In the genomic region with DNA sequence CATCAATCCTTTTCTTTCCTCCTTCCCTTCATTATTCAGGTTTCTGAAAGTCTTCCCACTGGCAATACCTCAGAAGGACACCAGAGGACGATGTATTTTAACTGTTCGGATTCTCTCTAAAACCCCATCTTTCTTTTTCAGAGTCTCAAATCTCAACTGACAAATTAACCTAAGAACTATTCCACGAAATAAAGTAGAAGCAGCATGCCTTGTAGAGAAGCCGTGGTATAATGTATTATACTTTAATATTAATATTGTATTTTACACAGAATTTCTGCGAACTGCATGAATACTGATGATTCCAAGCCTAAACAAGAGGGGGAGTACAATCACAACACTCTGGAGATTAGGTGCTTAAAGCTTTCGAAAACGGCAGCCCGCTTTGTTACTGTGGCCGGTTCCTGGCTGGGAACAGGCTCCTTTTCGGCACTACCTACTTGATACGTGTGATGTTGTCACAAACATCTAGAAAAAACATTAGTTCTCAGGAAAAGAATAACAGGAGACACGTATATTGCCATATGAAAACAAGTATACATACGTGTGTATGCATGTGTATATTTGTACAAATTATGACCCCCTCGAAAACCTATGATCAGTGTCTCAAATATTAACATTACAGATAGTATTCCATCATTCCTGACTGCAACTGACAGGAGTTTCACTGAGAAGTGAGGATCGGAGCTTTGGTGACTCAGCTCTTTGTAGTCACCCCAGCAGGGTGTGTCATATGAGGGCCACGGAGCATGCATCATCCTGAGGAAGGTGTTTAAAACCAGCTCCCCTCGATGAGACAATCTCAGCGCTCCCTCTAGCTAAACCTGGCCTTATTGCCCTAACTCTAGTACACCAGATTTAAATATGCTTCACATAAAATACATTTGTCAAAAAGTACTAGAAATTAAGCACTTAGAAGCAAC, we compare ENCODE assay signal across 8 cellular contexts.
DNase-seq lines count a peak whose midpoint lies in the region; ATAC-seq and TF ChIP-seq lines count a peak whose summit lies in the region.

No MANE protein-coding gene starts in this region.

- no peaks in the 10 kb centered on the region for H3K79me1 ChIP-seq in IMR-90 (ENCODE audit: low read depth in 1 of 2, low read length in 2 of 2)

- peak overlapping the region; percentile 73 for H2AFZ ChIP-seq in IMR-90 (replicated peaks; ENCODE audit: low read length, poor library complexity)

- POLR2A ChIA-PET in IMR-90 (lab: Charles Lee; ENCODE audit: unreplicated experiment), result interaction anchor here (0.7 to 1.3 kb wide), 4 partner anchors 63 to 329 kb away, joined by 3 to 4 read pairs (median 3); no protein-coding TSS in a partner anchor
- POLR2A ChIA-PET in RWPE1 (lab: Yijun Ruan, JAX; ENCODE audit: low non-redundant PET), result no interaction called here

- H2BK120ac ChIP-seq in IMR-90 (ENCODE audit: low read depth, low read length), result peak overlapping the region; percentile 89

- H3K27ac ChIP-seq in IMR-90 (ENCODE audit: insufficient read depth, low read length) (peak overlapping the region; percentile 96), RWPE1 (peak overlapping the region; percentile 39; the same call in 1 of the 2 replicates)

- peak overlapping the region; percentile 74 for H3K18ac ChIP-seq in IMR-90 (ENCODE audit: low read depth, low read length)

- in situ Hi-C loops in IMR-90 (cut with MboI; ENCODE audit: low sequenced_read_pairs), result loop anchor here (5.0 to 10.0 kb wide), 2 partner anchors 348 to 536 kb away; no protein-coding TSS in a partner anchor

- ATAC-seq in GM21367 (IDR thresholded peaks at IDR 0.05; ENCODE audit: unreplicated experiment) (peak; percentile 52), IMR-90 (ENCODE audit: low read depth) (peak; percentile 81), HG03439 (IDR thresholded peaks at IDR 0.05; ENCODE audit: unreplicated experiment) (no peak)
- peak; percentile 76 for ATAC-seq in stimulated activated naive CD8-positive, alpha-beta T cell treated with anti-CD3 and anti-CD28 coated beads, Interleukin-15, Interleukin-2, amounts not matched to agents 100 U/mL and 50 U/mL, for 24 hours

- peak overlapping the region; percentile 57; the same call in 1 of the 3 replicates for H2BK15ac ChIP-seq in IMR-90 (ENCODE audit: low read depth, low read length)

- peak overlapping the region; percentile 30; the same call in 1 of the 2 replicates for H2BK20ac ChIP-seq in IMR-90 (ENCODE audit: low read depth, low read length)

- TF ChIP-seq POLR2A in IMR-90 (IDR thresholded peaks at IDR 0.05; ENCODE audit: low read depth, low read length), result peak; percentile 50; the same call in 1 of the 2 replicates

- H3K56ac ChIP-seq in IMR-90 (ENCODE audit: extremely low read depth, insufficient read depth, low read length), result peak overlapping the region; percentile 80; the same call in 1 of the 2 replicates

- dilution Hi-C loops in IMR-90 (cut with HindIII; ENCODE audit: low sequenced_read_pairs, unreplicated experiment), result no loop called here

- peak overlapping the region; percentile 42 to 53 for H4K8ac ChIP-seq in IMR-90 (ENCODE audit: low read depth in 2 of 2, low read length in 2 of 2)

- peak overlapping the region; percentile 51 for H3K14ac ChIP-seq in IMR-90 (replicated peaks; ENCODE audit: low read depth, low read length)

- peak overlapping the region; percentile 92 for H2BK5ac ChIP-seq in IMR-90 (ENCODE audit: low read depth, low read length, poor library complexity, severe bottlenecking)

- peak overlapping the region; percentile 76 for H3K4me2 ChIP-seq in IMR-90 (ENCODE audit: low read depth, low read length)

- H4K91ac ChIP-seq in IMR-90 (ENCODE audit: insufficient read depth, low read depth, low read length), result peak overlapping the region; percentile 58

- peak; percentile 89 for DNase-seq in DMS53 (lab: John Stamatoyannopoulos, UW)
- peak; percentile 91 for DNase-seq in IMR-90
- peak; percentile 97 for DNase-seq in RWPE1 (ENCODE audit: low spot score)
- DNase-seq in choroid plexus epithelial cell (ENCODE audit: low read depth), result peak; percentile 85
- DNase-seq in left kidney (ENCODE audit: low read depth, low spot score), result peak; percentile 84
- DNase-seq in stimulated activated naive CD8-positive, alpha-beta T cell treated with anti-CD3 and anti-CD28 coated beads, Interleukin-15, Interleukin-2, amounts not matched to agents 100 U/mL and 50 U/mL, for 24 hours, result no peak

- intact Hi-C loops in IMR-90 (cut with micrococcal nuclease), result loop anchor here (1.0 to 2.0 kb wide), 7 partner anchors 40 to 528 kb away; a partner anchor contains a TSS

- no peaks in the 10 kb centered on the region for H3K27me3 ChIP-seq in IMR-90 (ENCODE audit: control insufficient read depth, insufficient read depth, low read length)

- no peak overlapping the region for H2AK9ac ChIP-seq in IMR-90 (replicated peaks; ENCODE audit: low read depth, low read length, poor library complexity)

- no CpG with 5 or more reads among the region's 18 CpGs for WGBS in IMR-90 (ENCODE audit: extremely low coverage in 2 of 2, insufficient read length in 1 of 2), 2 experiments

- H3K4me1 ChIP-seq in IMR-90 (ENCODE audit: control insufficient read depth, insufficient read depth, low read length), result peaks cover 16% of the 10 kb centered on the region

- H4K5ac ChIP-seq in IMR-90 (ENCODE audit: low read depth, low read length), result peak overlapping the region; percentile 80

- H3K23ac ChIP-seq in IMR-90 (ENCODE audit: low read depth, low read length), result peak overlapping the region; percentile 79; the same call in 1 of the 2 replicates

- peak overlapping the region; percentile 61 for H3K4ac ChIP-seq in IMR-90 (ENCODE audit: low read depth, low read length)

- H3K4me3 ChIP-seq in IMR-90 (ENCODE audit: insufficient read depth, low read depth, low read length), result peak overlapping the region; percentile 29; the same call in 1 of the 2 replicates
- peak overlapping the region; percentile 52 for H3K4me3 ChIP-seq in choroid plexus epithelial cell (ENCODE audit: low read depth, low read length)

- no peaks in the 10 kb centered on the region for H4K20me1 ChIP-seq in IMR-90 (ENCODE audit: insufficient read depth, low read length)

- H3K36me3 ChIP-seq in IMR-90 (ENCODE audit: control insufficient read depth, insufficient read depth, low read length), result no peaks in the 10 kb centered on the region; the same call in 1 of the 2 replicates

- TF ChIP-seq RAD21 in IMR-90 (IDR thresholded peaks at IDR 0.05; ENCODE audit: low read length), result peak; percentile 96

- no TSS peak for BruUV-seq in IMR-90 (replicated peaks; lab: Mats Ljungman, UMichigan)

- H3K9me3 ChIP-seq in IMR-90 (ENCODE audit: control insufficient read depth, insufficient read depth, low read length), result no peaks in the 10 kb centered on the region

- TF ChIP-seq CTCF in IMR-90 (conservative IDR thresholded peaks at IDR 0.05; ENCODE audit: low read depth, low read length) (peak; percentile 97), RWPE1 (conservative IDR thresholded peaks at IDR 0.05; ENCODE audit: low read depth) (peak; percentile 99), choroid plexus epithelial cell (conservative IDR thresholded peaks at IDR 0.05; ENCODE audit: low read depth, low read length) (peak; percentile 82)

- no peaks in the 10 kb centered on the region for H3K9me1 ChIP-seq in IMR-90 (ENCODE audit: insufficient read depth, low read length)

- peak overlapping the region; percentile 89 for H3K9ac ChIP-seq in IMR-90 (ENCODE audit: low read depth, low read length)

- CTCF ChIA-PET in IMR-90 (lab: Yijun Ruan, JAX) (interaction anchor here (0.5 to 2.3 kb wide), 26 partner anchors 10 to 534 kb away, joined by 3 to 37 read pairs (median 4); no protein-coding TSS in a partner anchor), RWPE1 (lab: Yijun Ruan, JAX) (interaction anchor here (0.5 to 3.0 kb wide), 13 partner anchors 9 to 924 kb away, joined by 3 to 28 read pairs (median 4); no protein-coding TSS in a partner anchor)

- peak overlapping the region; percentile 67 for H2AK5ac ChIP-seq in IMR-90 (ENCODE audit: low read depth, low read length)

TF ChIP-seq in IMR-90, 13 proteins besides CTCF, POLR2A, EP300 and RAD21:
- TF ChIP-seq RFX5 (IDR thresholded peaks at IDR 0.05; ENCODE audit: low read depth, low read length), result no peak
- TF ChIP-seq CHD1 (IDR thresholded peaks at IDR 0.05; ENCODE audit: low read depth, low read length), result no peak
- TF ChIP-seq NFE2L2 (IDR thresholded peaks at IDR 0.05; ENCODE audit: low read depth, low read length), result peak; percentile 78
- peak; percentile 18; the same call in 1 of the 2 replicates for TF ChIP-seq CEBPB (IDR thresholded peaks at IDR 0.05; ENCODE audit: low read depth, low read length)
- peak; percentile 77 for TF ChIP-seq FOS (IDR thresholded peaks at IDR 0.05; ENCODE audit: low read depth, low read length)
- TF ChIP-seq, protein P1, sequence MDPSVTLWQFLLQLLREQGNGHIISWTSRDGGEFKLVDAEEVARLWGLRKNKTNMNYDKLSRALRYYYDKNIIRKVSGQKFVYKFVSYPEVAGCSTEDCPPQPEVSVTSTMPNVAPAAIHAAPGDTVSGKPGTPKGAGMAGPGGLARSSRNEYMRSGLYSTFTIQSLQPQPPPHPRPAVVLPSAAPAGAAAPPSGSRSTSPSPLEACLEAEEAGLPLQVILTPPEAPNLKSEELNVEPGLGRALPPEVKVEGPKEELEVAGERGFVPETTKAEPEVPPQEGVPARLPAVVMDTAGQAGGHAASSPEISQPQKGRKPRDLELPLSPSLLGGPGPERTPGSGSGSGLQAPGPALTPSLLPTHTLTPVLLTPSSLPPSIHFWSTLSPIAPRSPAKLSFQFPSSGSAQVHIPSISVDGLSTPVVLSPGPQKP (IDR thresholded peaks at IDR 0.05; ENCODE audit: borderline replicate concordance, low read depth, low read length), result no peak
- TF ChIP-seq, protein P2, sequence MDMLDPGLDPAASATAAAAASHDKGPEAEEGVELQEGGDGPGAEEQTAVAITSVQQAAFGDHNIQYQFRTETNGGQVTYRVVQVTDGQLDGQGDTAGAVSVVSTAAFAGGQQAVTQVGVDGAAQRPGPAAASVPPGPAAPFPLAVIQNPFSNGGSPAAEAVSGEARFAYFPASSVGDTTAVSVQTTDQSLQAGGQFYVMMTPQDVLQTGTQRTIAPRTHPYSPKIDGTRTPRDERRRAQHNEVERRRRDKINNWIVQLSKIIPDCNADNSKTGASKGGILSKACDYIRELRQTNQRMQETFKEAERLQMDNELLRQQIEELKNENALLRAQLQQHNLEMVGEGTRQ (IDR thresholded peaks at IDR 0.05; ENCODE audit: low read depth, low read length), result 0 out of 2 replicates have a peak, but pooled peaks have one; percentile 17
- TF ChIP-seq MAFK (IDR thresholded peaks at IDR 0.05; ENCODE audit: low read depth, low read length), result 0 out of 2 replicates have a peak, but pooled peaks have one; percentile 65
- no peak for TF ChIP-seq MXI1 (IDR thresholded peaks at IDR 0.05; ENCODE audit: borderline replicate concordance, low read depth, low read length)
- TF ChIP-seq RCOR1 (IDR thresholded peaks at IDR 0.05; ENCODE audit: insufficient replicate concordance, low read length), result no peak
- peak; percentile 99 for TF ChIP-seq SMC3 (IDR thresholded peaks at IDR 0.05; ENCODE audit: low read depth, low read length)
- TF ChIP-seq MAZ (IDR thresholded peaks at IDR 0.05; ENCODE audit: borderline replicate concordance, low read depth, low read length), result no peak
- peak; percentile 24; the same call in 1 of the 2 replicates for TF ChIP-seq BHLHE40 (IDR thresholded peaks at IDR 0.05; ENCODE audit: low read depth, low read length)
